ENCODE assay signal across 25 cellular contexts in the genomic region with DNA sequence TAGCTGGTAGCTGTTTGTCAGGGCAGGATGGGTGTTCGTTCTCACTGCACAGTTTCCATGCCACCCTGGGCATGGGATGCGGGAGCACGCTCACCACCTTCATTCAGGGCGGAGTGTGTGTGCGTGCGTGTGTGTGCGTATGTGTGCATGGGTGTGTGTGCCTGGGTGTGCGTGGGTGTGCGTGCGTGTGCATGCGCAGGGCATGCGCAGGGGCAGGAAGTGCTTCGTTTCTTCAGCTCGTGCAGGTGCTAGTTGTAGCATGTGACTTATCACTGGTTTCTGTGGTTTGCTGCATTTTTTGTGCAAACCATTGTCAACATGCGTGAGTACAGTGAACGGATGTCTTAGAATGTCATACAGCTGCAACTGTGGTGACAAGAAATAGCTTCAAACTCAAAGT.
DNase-seq lines count a peak whose midpoint lies in the region; ATAC-seq, FAIRE-seq and TF ChIP-seq lines count a peak whose summit lies in the region.
"Had no signal": no experiment of that assay in that cellular context is flagged by ENCODE, and none has a peak within 500 bp of the region (broad histone marks: within the 10 kb centered on the region; RNA-seq: fewer than 3 reads in every experiment).

No MANE protein-coding gene starts in this region.

- no peak for TF ChIP-seq POLR2A in GM12891 (IDR thresholded peaks at IDR 0.05; ENCODE audit: low read depth, low read length)

- peak; percentile 38 to 55 for ATAC-seq in activated T-cell treated with anti-CD3 and anti-CD28 coated beads, Interleukin-2, amount 50 U/mL, for 4 hours
- no peak for ATAC-seq in activated T-helper 17 cell treated with anti-CD3 and anti-CD28 coated beads, Interleukin-2, amount 50 U/mL, for 72 hours (replicated peaks)
- peak; percentile 28 to 43 for ATAC-seq in natural killer cell treated with Interleukin-12 subunit alpha and Interleukin-12 subunit beta and Interleukin-15 and Interleukin-18, amount 100 ng/mL, for 72 hours
- no peak for ATAC-seq in HG02588 (IDR thresholded peaks at IDR 0.05; ENCODE audit: unreplicated experiment)
- ATAC-seq: gastrocnemius medialis; PC-3; stimulated activated effector memory CD8-positive, alpha-beta T cell treated with anti-CD3 and anti-CD28 coated beads, Interleukin-12 subunit alpha, Interleukin-12 subunit beta, amount 100 ng/mL, for 72 hours had no signal

- H3K27me3 Mint-ChIP-seq in activated T-cell treated with anti-CD3 and anti-CD28 coated beads, Interleukin-2, amount 50 U/mL, for 4 hours (ENCODE audit: low read depth), result no peaks in the 10 kb centered on the region
- no peaks in the 10 kb centered on the region for H3K27me3 Mint-ChIP-seq in activated T-helper 17 cell treated with anti-CD3 and anti-CD28 coated beads, Interleukin-2, amount 50 U/mL, for 72 hours
- H3K27me3 Mint-ChIP-seq in natural killer cell treated with Interleukin-12 subunit alpha and Interleukin-12 subunit beta and Interleukin-15 and Interleukin-18, amount 100 ng/mL, for 72 hours, result no peaks in the 10 kb centered on the region

- DNase-seq in activated T-cell treated with anti-CD3 and anti-CD28 coated beads, Interleukin-2, amount 50 U/mL, for 4 hours, result no peak
- no peak for DNase-seq in activated T-cell treated with anti-CD3 and anti-CD28 coated beads for 4 hours
- DNase-seq in GM12891 (ENCODE audit: insufficient read length, low spot score), result no peak
- DNase-seq in natural killer cell treated with Interleukin-12 subunit alpha and Interleukin-12 subunit beta and Interleukin-15 and Interleukin-18, amount 100 ng/mL, for 72 hours (ENCODE audit: low spot score), result no peak
- DNase-seq in HAP-1 (ENCODE audit: low spot score in 2 of 2), result no peak
- DNase-seq in glomerular visceral epithelial cell (ENCODE audit: extremely low spot score), result no peak
- DNase-seq: effector CD8-positive, alpha-beta T cell; gastrocnemius medialis; GF-D8; KBM-7; kidney; MV-4-11; NCI-H1694; NCI-H774; PC-3; SHP77; SW 1271; thyroid gland had no signal

- no peak overlapping the region for H3K4me3 Mint-ChIP-seq in activated T-cell treated with anti-CD3 and anti-CD28 coated beads, Interleukin-2, amount 50 U/mL, for 4 hours
- H3K4me3 Mint-ChIP-seq in activated T-helper 17 cell treated with anti-CD3 and anti-CD28 coated beads, Interleukin-2, amount 50 U/mL, for 72 hours, result no peak overlapping the region
- H3K4me3 Mint-ChIP-seq in natural killer cell treated with Interleukin-12 subunit alpha and Interleukin-12 subunit beta and Interleukin-15 and Interleukin-18, amount 100 ng/mL, for 72 hours, result no peak overlapping the region
- H3K4me3 Mint-ChIP-seq: stimulated activated effector memory CD8-positive, alpha-beta T cell treated with anti-CD3 and anti-CD28 coated beads, Interleukin-12 subunit alpha, Interleukin-12 subunit beta, amount 100 ng/mL, for 72 hours had no signal

- peaks cover 15% of the 10 kb centered on the region for H3K4me1 Mint-ChIP-seq in activated T-cell treated with anti-CD3 and anti-CD28 coated beads, Interleukin-2, amount 50 U/mL, for 4 hours (ENCODE audit: low read depth)
- peaks cover 16% of the 10 kb centered on the region for H3K4me1 Mint-ChIP-seq in activated T-helper 17 cell treated with anti-CD3 and anti-CD28 coated beads, Interleukin-2, amount 50 U/mL, for 72 hours
- peaks cover 40 to 41% of the 10 kb centered on the region in 2 donors for H3K4me1 Mint-ChIP-seq in natural killer cell treated with Interleukin-12 subunit alpha and Interleukin-12 subunit beta and Interleukin-15 and Interleukin-18, amount 100 ng/mL, for 72 hours (ENCODE audit: low read depth in 2 of 2)

- peak; percentile 35 for FAIRE-seq in GM12891 (lab: Jason Lieb, UNC)
- FAIRE-seq: GM12892, kidney had no signal

- H3K27ac Mint-ChIP-seq in activated T-helper 17 cell treated with anti-CD3 and anti-CD28 coated beads, Interleukin-2, amount 50 U/mL, for 72 hours, result peak overlapping the region; percentile 45
- peak overlapping the region in 1 of 2 donors; percentile 36 for H3K27ac Mint-ChIP-seq in natural killer cell treated with Interleukin-12 subunit alpha and Interleukin-12 subunit beta and Interleukin-15 and Interleukin-18, amount 100 ng/mL, for 72 hours
- H3K27ac Mint-ChIP-seq: stimulated activated effector memory CD8-positive, alpha-beta T cell treated with anti-CD3 and anti-CD28 coated beads, Interleukin-12 subunit alpha, Interleukin-12 subunit beta, amount 100 ng/mL, for 72 hours had no signal

- peaks cover 14% of the 10 kb centered on the region for H3K36me3 Mint-ChIP-seq in activated T-cell treated with anti-CD3 and anti-CD28 coated beads, Interleukin-2, amount 50 U/mL, for 4 hours (ENCODE audit: insufficient read depth)
- H3K36me3 Mint-ChIP-seq in activated T-helper 17 cell treated with anti-CD3 and anti-CD28 coated beads, Interleukin-2, amount 50 U/mL, for 72 hours (ENCODE audit: low read depth), result no peaks in the 10 kb centered on the region
- H3K36me3 Mint-ChIP-seq in natural killer cell treated with Interleukin-12 subunit alpha and Interleukin-12 subunit beta and Interleukin-15 and Interleukin-18, amount 100 ng/mL, for 72 hours, result peaks cover 8% of the 10 kb centered on the region
- H3K36me3 Mint-ChIP-seq: stimulated activated effector memory CD8-positive, alpha-beta T cell treated with anti-CD3 and anti-CD28 coated beads, Interleukin-12 subunit alpha, Interleukin-12 subunit beta, amount 100 ng/mL, for 72 hours had no signal

- no peaks in the 10 kb centered on the region for H3K9me3 ChIP-seq in HAP-1
- H3K9me3 ChIP-seq: esophagus muscularis mucosa, gastrocnemius medialis, right atrium auricular region, thyroid gland had no signal

- no peaks in the 10 kb centered on the region for H3K4me1 ChIP-seq in HAP-1
- H3K4me1 ChIP-seq: gastrocnemius medialis, right atrium auricular region, thyroid gland had no signal

- no peaks in the 10 kb centered on the region for H3K27me3 ChIP-seq in HAP-1 (ENCODE audit: low read depth)
- H3K27me3 ChIP-seq: esophagus muscularis mucosa, gastrocnemius medialis, right atrium auricular region, thyroid gland had no signal

- no peak overlapping the region for H3K4me3 ChIP-seq in HAP-1
- H3K4me3 ChIP-seq: esophagus muscularis mucosa, gastrocnemius medialis, lung, right atrium auricular region, thyroid gland had no signal

- H3K9me3 Mint-ChIP-seq in activated T-cell treated with anti-CD3 and anti-CD28 coated beads, Interleukin-2, amount 50 U/mL, for 4 hours, result peaks cover 6% of the 10 kb centered on the region
- peaks cover 4% of the 10 kb centered on the region for H3K9me3 Mint-ChIP-seq in activated T-helper 17 cell treated with anti-CD3 and anti-CD28 coated beads, Interleukin-2, amount 50 U/mL, for 72 hours
- peaks cover 5% of the 10 kb centered on the region for H3K9me3 Mint-ChIP-seq in natural killer cell treated with Interleukin-12 subunit alpha and Interleukin-12 subunit beta and Interleukin-15 and Interleukin-18, amount 100 ng/mL, for 72 hours
- H3K9me3 Mint-ChIP-seq: stimulated activated effector memory CD8-positive, alpha-beta T cell treated with anti-CD3 and anti-CD28 coated beads, Interleukin-12 subunit alpha, Interleukin-12 subunit beta, amount 100 ng/mL, for 72 hours had no signal

- no peaks in the 10 kb centered on the region for H3K36me3 ChIP-seq in HAP-1 (replicated peaks)
- H3K36me3 ChIP-seq: esophagus muscularis mucosa, gastrocnemius medialis, right atrium auricular region, thyroid gland had no signal

- in situ Hi-C loops in HAP-1 (cut with MboI; ENCODE audit: low sequenced_read_pairs), result no loop called here

TF ChIP-seq in GM12891, 5 proteins besides CTCF, POLR2A, EP300 and RAD21:
- TF ChIP-seq POU2F2 (IDR thresholded peaks at IDR 0.05; ENCODE audit: low read depth, low read length) (no peak), PAX5 (IDR thresholded peaks at IDR 0.05; ENCODE audit: insufficient read depth, low read length, severe bottlenecking) (no peak), POLR2AphosphoS5 (IDR thresholded peaks at IDR 0.05; ENCODE audit: low read depth, low read length) (no peak), SPI1 (IDR thresholded peaks at IDR 0.05; ENCODE audit: low read depth, low read length) (no peak), TAF1 (IDR thresholded peaks at IDR 0.05; ENCODE audit: low read depth, low read length) (no peak)
TF ChIP-seq in GM12891: peak in this region for 0.

Comparison
In these comparisons a context has a peak if more than half of its experiments do, and no peak if none do; other contexts are left out.
1. ATAC-seq: peak in activated T-cell treated with anti-CD3 and anti-CD28 coated beads, Interleukin-2, amount 50 U/mL, for 4 hours (2 of 2) and natural killer cell treated with Interleukin-12 subunit alpha and Interleukin-12 subunit beta and Interleukin-15 and Interleukin-18, amount 100 ng/mL, for 72 hours (2 of 2); none in activated T-helper 17 cell treated with anti-CD3 and anti-CD28 coated beads, Interleukin-2, amount 50 U/mL, for 72 hours (single experiment) and HG02588 (single experiment).